ENCODE assay signal across 10 cellular contexts in genomic region chr2:21379140-21379539, GRCh38.
"Had no signal": no experiment of that assay in that cellular context is flagged by ENCODE, and none has a peak within 500 bp of the region (broad histone marks: within the 10 kb centered on the region; RNA-seq: fewer than 3 reads in every experiment).

No MANE protein-coding gene starts in this region.

- ATAC-seq: HCT116, HepG2, K562 had no signal

- H3K27ac ChIP-seq: GM23248, HL-60 had no signal

- DNase-seq: GM23248, GOT3, H7, HFFc6, KG1 had no signal

- H3K9me3 ChIP-seq: HAP-1 had no signal

- H3K9ac ChIP-seq: GM23248 had no signal

- H3K4me3 ChIP-seq: GM23248, HAP-1, K562 had no signal

- H3K36me3 ChIP-seq: HAP-1 had no signal

- H3K4me1 ChIP-seq: HAP-1 had no signal
